In the genomic region with DNA sequence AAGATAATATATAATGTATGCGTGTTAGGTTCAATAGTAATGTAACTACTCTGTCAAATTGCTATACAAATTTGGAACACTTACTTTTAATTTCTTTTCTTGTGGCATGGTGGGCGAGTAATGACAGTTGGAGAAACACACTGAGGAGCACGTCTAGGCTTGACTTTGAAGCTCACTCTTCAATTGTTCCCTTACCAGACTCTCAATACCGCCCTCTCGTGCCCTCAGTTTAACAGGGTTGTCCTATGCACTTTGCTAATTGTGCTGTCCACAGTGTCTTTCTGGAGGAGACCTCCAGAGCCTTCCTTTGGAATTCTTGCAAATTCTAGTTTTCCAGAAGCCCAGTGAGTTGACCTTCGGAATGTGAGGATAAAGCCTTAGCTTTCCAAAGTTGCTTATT, we compare ENCODE assay signal across 10 cellular contexts.
DNase-seq lines count a peak whose midpoint lies in the region; ATAC-seq and TF ChIP-seq lines count a peak whose summit lies in the region.
"Had no signal": no experiment of that assay in that cellular context is flagged by ENCODE, and none has a peak within 500 bp of the region (broad histone marks: within the 10 kb centered on the region; RNA-seq: fewer than 3 reads in every experiment).

No MANE protein-coding gene starts in this region.

- H4K20me1 ChIP-seq in Karpas-422 (ENCODE audit: insufficient read depth, low read depth, low read length) = no peaks in the 10 kb centered on the region

- ATAC-seq in activated T-cell treated with anti-CD3 and anti-CD28 coated beads, Interleukin-2, amount 50 U/mL, for 72 hours (replicated peaks in 1 of 2) = no peak
- no peak for ATAC-seq in sciatic nerve
- no peak for ATAC-seq in HG02623 (IDR thresholded peaks at IDR 0.05; ENCODE audit: unreplicated experiment)
- ATAC-seq: pancreas had no signal

- H3K4me3 Mint-ChIP-seq in activated T-cell treated with anti-CD3 and anti-CD28 coated beads, Interleukin-2, amount 50 U/mL, for 72 hours = no peak overlapping the region
- H3K4me3 Mint-ChIP-seq: central memory CD8-positive, alpha-beta T cell had no signal

- H3K27me3 ChIP-seq in Karpas-422 (ENCODE audit: low read length) = no peaks in the 10 kb centered on the region
- H3K27me3 ChIP-seq: pancreas had no signal

- H3K27ac ChIP-seq in Karpas-422 (ENCODE audit: low read length) (no peak overlapping the region), VCaP (no peak overlapping the region)
- H3K27ac ChIP-seq: pancreas had no signal

- H3K36me3 Mint-ChIP-seq in activated T-cell treated with anti-CD3 and anti-CD28 coated beads, Interleukin-2, amount 50 U/mL, for 72 hours (ENCODE audit: insufficient read depth in 2 of 2) = no peaks in the 10 kb centered on the region

- H3K36me3 ChIP-seq in Karpas-422 (ENCODE audit: insufficient read depth, low read length) = no peaks in the 10 kb centered on the region
- H3K36me3 ChIP-seq: pancreas had no signal

- no peak overlapping the region for H3K4me3 ChIP-seq in Karpas-422 (ENCODE audit: low read length)
- H3K4me3 ChIP-seq: pancreas had no signal

- H3K9me3 ChIP-seq in Karpas-422 (ENCODE audit: low read length) = no peaks in the 10 kb centered on the region
- H3K9me3 ChIP-seq: pancreas had no signal

- no peaks in the 10 kb centered on the region for H3K79me2 ChIP-seq in Karpas-422 (ENCODE audit: low read length)

- H3K9me3 Mint-ChIP-seq in activated T-cell treated with anti-CD3 and anti-CD28 coated beads, Interleukin-2, amount 50 U/mL, for 72 hours = no peaks in the 10 kb centered on the region
- H3K9me3 Mint-ChIP-seq: central memory CD8-positive, alpha-beta T cell had no signal

- H2AFZ ChIP-seq in Karpas-422 (ENCODE audit: low read length) = no peak overlapping the region

- peak; percentile 63 for TF ChIP-seq CTCF in VCaP (conservative IDR thresholded peaks at IDR 0.05)

- no peaks in the 10 kb centered on the region for H3K4me1 Mint-ChIP-seq in activated T-cell treated with anti-CD3 and anti-CD28 coated beads, Interleukin-2, amount 50 U/mL, for 72 hours (ENCODE audit: low read depth)
- H3K4me1 Mint-ChIP-seq: central memory CD8-positive, alpha-beta T cell had no signal

- H3K4me2 ChIP-seq in Karpas-422 (ENCODE audit: low read depth, low read length, poor library complexity, severe bottlenecking) = no peak overlapping the region

- no peak overlapping the region for H3K27ac Mint-ChIP-seq in activated T-cell treated with anti-CD3 and anti-CD28 coated beads, Interleukin-2, amount 50 U/mL, for 72 hours

- H3K4me1 ChIP-seq in Karpas-422 (ENCODE audit: low read length) = no peaks in the 10 kb centered on the region
- H3K4me1 ChIP-seq: pancreas had no signal

- no peaks in the 10 kb centered on the region for H3K9me2 ChIP-seq in Karpas-422 (replicated peaks; ENCODE audit: insufficient read depth, low read length)

- intact Hi-C loops in sciatic nerve (cut with DNase I) = no loop called here

- H3K27me3 Mint-ChIP-seq in activated T-cell treated with anti-CD3 and anti-CD28 coated beads, Interleukin-2, amount 50 U/mL, for 72 hours (ENCODE audit: low read depth) = peaks cover 15% of the 10 kb centered on the region

- no peak overlapping the region for H3K9ac ChIP-seq in Karpas-422 (ENCODE audit: low read length)

- DNase-seq in EL (peak; percentile 25), Karpas-422 (peak; percentile 73), lung microvascular endothelial cell (ENCODE audit: low read depth in 2 of 2) (peak; percentile 47 to 54), sciatic nerve (ENCODE audit: low spot score) (no peak), SHP77 treated with DMSO at 0.1 percent for 48 hours (lab: John Stamatoyannopoulos, UW) (no peak)
- DNase-seq in activated T-cell treated with anti-CD3 and anti-CD28 coated beads, Interleukin-2, amount 50 U/mL, for 72 hours = no peak
- DNase-seq: pancreas had no signal

Comparison
In these comparisons a context has a peak if more than half of its experiments do, and no peak if none do; other contexts are left out.
1. DNase-seq: peak in EL (single experiment), Karpas-422 (single experiment) and lung microvascular endothelial cell (2 of 2); none in activated T-cell treated with anti-CD3 and anti-CD28 coated beads, Interleukin-2, amount 50 U/mL, for 72 hours (0 of 2), sciatic nerve (single experiment) and SHP77 treated with DMSO at 0.1 percent for 48 hours (single experiment).